1 cellular context compared by ENCODE assay signal in the genomic region with DNA sequence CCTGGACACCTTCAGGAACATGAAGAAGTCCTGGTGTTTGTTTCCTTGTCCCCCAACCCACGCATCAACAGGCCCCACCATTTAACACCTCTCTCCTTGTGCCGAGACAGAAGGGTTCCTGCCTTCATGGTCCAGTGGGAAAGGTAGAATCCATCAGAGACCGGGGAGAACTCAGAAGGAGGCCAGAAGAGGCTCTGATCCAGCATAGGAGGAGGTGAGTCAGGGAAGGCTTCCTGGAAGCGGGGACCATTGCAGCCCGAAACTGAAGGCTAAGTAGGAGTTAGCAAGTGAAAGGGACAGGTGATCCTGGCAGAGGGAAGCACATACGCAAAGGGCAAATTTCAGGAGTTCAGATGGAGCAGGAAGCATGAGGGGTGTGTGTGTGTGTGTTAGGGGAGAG.
A peak's percentile ranks its signal among the peaks of the same experiment; 100 is the strongest.
TF ChIP-seq lines count a peak whose summit lies in the region.

No MANE protein-coding gene starts in this region.

TF ChIP-seq in GM12878, 131 proteins besides CTCF, POLR2A, EP300 and RAD21:
- TF ChIP-seq MYB (IDR thresholded peaks at IDR 0.05; ENCODE audit: borderline replicate concordance, low read depth, low read length) (no peak), SUZ12 (IDR thresholded peaks at IDR 0.05; ENCODE audit: unreplicated experiment) (no peak), HDGF (IDR thresholded peaks at IDR 0.05) (peak; percentile 66; the same call in 1 of the 2 replicates), MXI1 (IDR thresholded peaks at IDR 0.05; ENCODE audit: low read depth, low read length) (no peak), CUX1 (IDR thresholded peaks at IDR 0.05; ENCODE audit: insufficient replicate concordance, low read depth, low read length) (no peak), ZNF592 (IDR thresholded peaks at IDR 0.05) (no peak), SMARCA5 (IDR thresholded peaks at IDR 0.05) (0 out of 2 replicates have a peak, but pooled peaks have one; percentile 19), LARP7 (IDR thresholded peaks at IDR 0.05) (no peak), PML (IDR thresholded peaks at IDR 0.05; ENCODE audit: low read length) (no peak), BHLHE40 (IDR thresholded peaks at IDR 0.05; ENCODE audit: borderline replicate concordance in 1 of 2, low read depth in 2 of 2, low read length in 1 of 2) (no peak)
TF ChIP-seq in GM12878: peak in this region for 2.
